Comparison of ENCODE assay signal across 25 cellular contexts in genomic region chr2:236047176-236047575, GRCh38.
"Had no signal": no experiment of that assay in that cellular context is flagged by ENCODE, and none has a peak within 500 bp of the region (broad histone marks: within the 10 kb centered on the region; RNA-seq: fewer than 3 reads in every experiment).

No MANE protein-coding gene starts in this region.

- DNase-seq: activated CD4-positive, alpha-beta memory T cell treated with anti-CD3 and anti-CD28 coated beads, Interleukin-2, amount 10 ng/mL, durations not matched to agents 7 days and 5 days; activated CD4-positive, alpha-beta T cell treated with anti-CD3 and anti-CD28 coated beads for 1 hour; activated CD4-positive, alpha-beta T cell treated with anti-CD3 and anti-CD28 coated beads for 4 hours; activated CD4-positive, alpha-beta T cell treated with anti-CD3 and anti-CD28 coated beads, Interleukin-2, amount 10 ng/mL, durations not matched to agents 7 days and 5 days; activated CD4-positive, alpha-beta T cell treated with anti-CD3 and anti-CD28 coated beads, Interleukin-2, amount 50 U/mL, for 4 hours; activated CD8-positive, alpha-beta memory T cell treated with anti-CD3 and anti-CD28 coated beads, Interleukin-2, amount 50 U/mL, for 48 hours; activated effector memory CD4-positive, alpha-beta T cell treated with Interleukin-2 at 50 U/mL for 16 hours; activated gamma-delta T cell treated with Interleukin-2 at 50 U/mL for 16 hours; activated naive CD4-positive, alpha-beta T cell treated with anti-CD3 and anti-CD28 coated beads, Interleukin-2, amount 50 U/mL, for 16 hours; activated naive CD4-positive, alpha-beta T cell treated with Interleukin-2 at 50 U/mL for 16 hours; activated T-cell treated with anti-CD3 and anti-CD28 coated beads for 4 hours; activated T-cell treated with anti-CD3 and anti-CD28 coated beads, Interleukin-2, amount 50 U/mL, for 24 hours; amniotic stem cell; aorta; caudate nucleus; cortex of kidney; dermis blood vessel endothelial cell; effector CD4-positive, alpha-beta T cell; effector memory CD8-positive, alpha-beta T cell; esophagus squamous epithelium; foreskin melanocyte; T-helper 2 cell had no signal

- ATAC-seq: activated T-helper 17 cell treated with anti-CD3 and anti-CD28 coated beads, Interleukin-2, amount 50 U/mL, for 72 hours; effector memory CD8-positive, alpha-beta T cell; gastroesophageal sphincter had no signal

- H3K27me3 ChIP-seq: body of pancreas, esophagus squamous epithelium, gastroesophageal sphincter had no signal

- H3K4me1 ChIP-seq: gastroesophageal sphincter had no signal

- H3K4me3 ChIP-seq: body of pancreas, esophagus squamous epithelium, gastroesophageal sphincter had no signal

- H3K9me3 ChIP-seq: body of pancreas, esophagus squamous epithelium, gastroesophageal sphincter had no signal

- H3K27ac ChIP-seq: body of pancreas, esophagus squamous epithelium, gastroesophageal sphincter had no signal
